ENCODE assay signal across 12 cellular contexts in the genomic region with DNA sequence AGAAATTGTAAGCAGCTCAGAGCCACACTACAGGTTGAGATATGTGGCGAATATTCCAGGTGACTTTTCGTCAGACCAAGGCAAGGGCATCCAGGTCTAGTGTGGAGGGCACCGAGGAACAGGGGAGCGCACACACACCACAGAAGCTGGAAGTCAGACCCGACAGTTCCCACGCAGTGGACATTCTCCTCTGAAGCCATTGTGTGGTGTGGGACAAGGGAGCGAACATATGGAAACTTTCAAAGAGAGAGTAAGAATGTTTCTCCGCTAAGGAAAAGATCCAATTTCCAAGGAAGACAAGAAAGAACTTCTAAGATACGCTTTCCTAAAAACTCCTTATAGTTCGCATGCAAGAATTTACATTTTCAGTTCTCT.
A peak's percentile ranks its signal among the peaks of the same experiment; 100 is the strongest.
DNase-seq lines count a peak whose midpoint lies in the region; ATAC-seq and TF ChIP-seq lines count a peak whose summit lies in the region.
"Had no signal": no experiment of that assay in that cellular context is flagged by ENCODE, and none has a peak within 500 bp of the region (broad histone marks: within the 10 kb centered on the region; RNA-seq: fewer than 3 reads in every experiment).

No MANE protein-coding gene starts in this region.

- H3K4me3 ChIP-seq in AG04449 (ENCODE audit: low read depth, low read length) (peak overlapping the region; percentile 46), astrocyte of the spinal cord (ENCODE audit: low read depth, low read length) (peak overlapping the region; percentile 81), right cardiac atrium (ENCODE audit: low read length) (peak overlapping the region; percentile 11)

- 51% methylated on average over 10 of the region's 10 CpGs for WGBS in right cardiac atrium

- intact Hi-C loops in right cardiac atrium (cut with DNase I) = no loop called here
- intact Hi-C loops in sciatic nerve (cut with DNase I) = no loop called here

- peak overlapping the region; percentile 92 for H3K27ac ChIP-seq in right cardiac atrium (ENCODE audit: low read length)

- in situ Hi-C loops in astrocyte of the spinal cord (cut with HindIII; ENCODE audit: low sequenced_read_pairs) = no loop called here

- no peaks in the 10 kb centered on the region for H3K4me1 ChIP-seq in right cardiac atrium (ENCODE audit: control insufficient read depth, insufficient read depth, low read length)

- CTCF ChIA-PET in AG04449 (lab: Yijun Ruan, JAX) = interaction anchor here (1.2 to 1.6 kb wide), 3 partner anchors 25 to 209 kb away, joined by 3 to 9 read pairs (median 5); no protein-coding TSS in a partner anchor

- TF ChIP-seq CTCF in AG04449 (IDR thresholded peaks at IDR 0.05; ENCODE audit: insufficient read depth, low read length, missing control alignments) (no peak), astrocyte of the spinal cord (IDR thresholded peaks at IDR 0.05; ENCODE audit: low read depth, low read length) (no peak)

- no peaks in the 10 kb centered on the region for H3K27me3 ChIP-seq in right cardiac atrium (ENCODE audit: control insufficient read depth, insufficient read depth)

- POLR2A ChIA-PET in AG04449 (lab: Yijun Ruan, JAX) = interaction anchor here (0.9 to 1.3 kb wide), 4 partner anchors 9 to 40 kb away, joined by 3 to 7 read pairs (median 4); no protein-coding TSS in a partner anchor

- H3K9me3 ChIP-seq in right cardiac atrium (ENCODE audit: control insufficient read depth, low read length) = peaks cover 2% of the 10 kb centered on the region

- DNase-seq in AG04449 (ENCODE audit: low read depth, low spot score) (no peak), astrocyte of the spinal cord (ENCODE audit: low read depth, low spot score) (no peak), right cardiac atrium (no peak), sciatic nerve (ENCODE audit: low spot score) (no peak), medulla oblongata (ENCODE audit: extremely low spot score) (no peak), KG1 (lab: John Stamatoyannopoulos, UW) (no peak)
- no peak for DNase-seq in activated CD4-positive, alpha-beta T cell treated with anti-CD3 and anti-CD28 coated beads, Interleukin-2, amount 50 U/mL, for 4 hours
- DNase-seq: activated CD8-positive, alpha-beta T cell treated with anti-CD3 and anti-CD28 coated beads, Interleukin-2, amount 10 ng/mL, durations not matched to agents 7 days and 5 days; activated naive CD8-positive, alpha-beta T cell treated with anti-CD3 and anti-CD28 coated beads, Interleukin-2, amount 50 U/mL, for 24 hours; GDM1; Karpas-422 had no signal

- ATAC-seq in right cardiac atrium (peak; percentile 24 to 35), sciatic nerve (peak; percentile 38), GM19035 (IDR thresholded peaks at IDR 0.05; ENCODE audit: unreplicated experiment) (no peak)
- ATAC-seq: activated CD8-positive, alpha-beta T cell treated with anti-CD3 and anti-CD28 coated beads, Interleukin-2, amount 10 ng/mL, durations not matched to agents 7 days and 5 days; activated naive CD8-positive, alpha-beta T cell treated with anti-CD3 and anti-CD28 coated beads, Interleukin-2, amount 50 U/mL, for 24 hours had no signal

Comparison
In these comparisons a context has a peak if more than half of its experiments do, and no peak if none do; other contexts are left out.
1. H3K4me3 ChIP-seq: peak in every context shown above with its lines; median percentile 81 in astrocyte of the spinal cord; 46 in AG04449; 11 in right cardiac atrium.